ENCODE assay signal across 13 cellular contexts in the genomic region with DNA sequence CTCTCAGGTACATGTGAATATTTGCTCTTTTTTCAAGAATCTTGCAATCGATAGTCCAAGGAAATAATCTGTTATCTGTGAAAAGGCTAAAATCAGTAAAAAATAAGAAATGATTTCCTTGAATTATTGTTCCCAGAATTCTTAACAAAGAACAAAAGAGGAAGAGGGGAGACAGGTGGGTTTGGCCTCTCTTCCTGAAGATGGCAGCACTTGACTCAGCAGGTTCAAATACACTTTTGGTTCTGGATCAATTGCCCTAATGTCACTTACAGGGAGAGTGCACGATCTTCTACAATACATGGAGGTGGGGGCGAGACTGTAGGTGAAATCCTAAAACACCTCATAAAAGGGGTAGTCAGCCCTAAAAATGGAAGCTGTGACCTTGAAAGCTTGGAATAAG.
"Had no signal": no experiment of that assay in that cellular context is flagged by ENCODE, and none has a peak within 500 bp of the region (broad histone marks: within the 10 kb centered on the region; RNA-seq: fewer than 3 reads in every experiment).

No MANE protein-coding gene starts in this region.

- H3K27me3 ChIP-seq: adrenal gland, cardiac muscle cell, dorsolateral prefrontal cortex, neutrophil had no signal

- FAIRE-seq: endometrium, kidney had no signal

- H3K4me3 ChIP-seq: adrenal gland, cardiac muscle cell, dorsolateral prefrontal cortex, left ventricle myocardium inferior had no signal

- H3K9ac ChIP-seq: parathyroid adenoma had no signal

- H3K36me3 ChIP-seq: adrenal gland, cardiac muscle cell, left ventricle myocardium inferior, neutrophil had no signal

- DNase-seq: activated naive CD4-positive, alpha-beta T cell treated with anti-CD3 and anti-CD28 coated beads, Interleukin-2, amount 10 ng/mL, durations not matched to agents 7 days and 5 days; adrenal gland; dorsolateral prefrontal cortex; kidney; left ventricle myocardium inferior; naive thymus-derived CD8-positive, alpha-beta T cell; stimulated activated CD4-positive, alpha-beta T cell treated with anti-CD3 and anti-CD28 coated beads, Interleukin-2, amount 100 ng/mL, for 48 hours had no signal

- H3K79me2 ChIP-seq: parathyroid adenoma had no signal

- H2AFZ ChIP-seq: parathyroid adenoma had no signal

- H3K9me3 ChIP-seq: adrenal gland, left ventricle myocardium inferior, neutrophil had no signal

- ATAC-seq: activated CD4-positive, CD25-positive, alpha-beta regulatory T cell treated with anti-CD3 and anti-CD28 coated beads, Interleukin-2, amount 50 U/mL, for 24 hours; naive thymus-derived CD8-positive, alpha-beta T cell; stimulated activated memory B cell treated with anti-CD40 and anti-IgM and Interleukin-4, amounts not matched to agents 10 μg/mL and 1 μg/mL and 100 μg/mL, for 72 hours had no signal

- H3K27ac ChIP-seq: adrenal gland, cardiac muscle cell, dorsolateral prefrontal cortex, left ventricle myocardium inferior, neutrophil, parathyroid adenoma had no signal

- H3K4me1 ChIP-seq: adrenal gland, left ventricle myocardium inferior, parathyroid adenoma had no signal
